14 cellular contexts compared by ENCODE assay signal in genomic region chr2:160651416-160652200, GRCh38.
DNase-seq lines count a peak whose midpoint lies in the region; ATAC-seq and TF ChIP-seq lines count a peak whose summit lies in the region.
"Had no signal": no experiment of that assay in that cellular context is flagged by ENCODE, and none has a peak within 500 bp of the region (broad histone marks: within the 10 kb centered on the region; RNA-seq: fewer than 3 reads in every experiment).

No MANE protein-coding gene starts in this region.

- no peak for TF ChIP-seq CTCF in choroid plexus epithelial cell (conservative IDR thresholded peaks at IDR 0.05; ENCODE audit: low read depth, low read length)
- no peak for TF ChIP-seq CTCF in thyroid gland (IDR thresholded peaks at IDR 0.05)
- TF ChIP-seq CTCF in gastroesophageal sphincter (IDR thresholded peaks at IDR 0.05): no peak

- WGBS in thyroid gland, 2 donors: 78 to 88% methylated on average over 4 of the region's 4 CpGs
- 60 to 66% methylated on average over 3 to 4 of the region's 4 CpGs for WGBS in gastroesophageal sphincter (ENCODE audit: low coverage in 1 of 2), 2 donors

- H3K4me1 Mint-ChIP-seq in activated T-helper 2 cell treated with anti-CD3 and anti-CD28 coated beads, Interferon-gamma antibody, Interleukin-2, Interleukin-4, amounts not matched to agents 10 μg/mL and 5 μg/mL and 100 μg/mL, durations not matched to agents 14 hours and 24 hours and 36 hours (ENCODE audit: low read depth): peaks cover 26% of the 10 kb centered on the region

- H3K4me3 Mint-ChIP-seq in activated T-helper 2 cell treated with anti-CD3 and anti-CD28 coated beads, Interferon-gamma antibody, Interleukin-2, Interleukin-4, amounts not matched to agents 10 μg/mL and 5 μg/mL and 100 μg/mL, durations not matched to agents 14 hours and 24 hours and 36 hours (ENCODE audit: low read depth): no peak overlapping the region
- H3K4me3 Mint-ChIP-seq: activated CD4-positive, alpha-beta T cell treated with anti-CD3 and anti-CD28 coated beads, Interleukin-2, amount 10 ng/mL, durations not matched to agents 7 days and 5 days; neural crest cell had no signal

- peaks cover 9% of the 10 kb centered on the region for H3K27me3 Mint-ChIP-seq in activated T-helper 2 cell treated with anti-CD3 and anti-CD28 coated beads, Interferon-gamma antibody, Interleukin-2, Interleukin-4, amounts not matched to agents 10 μg/mL and 5 μg/mL and 100 μg/mL, durations not matched to agents 14 hours and 24 hours and 36 hours (ENCODE audit: low read depth)
- H3K27me3 Mint-ChIP-seq: activated naive CD4-positive, alpha-beta T cell treated with anti-CD3 and anti-CD28 coated beads, Interleukin-2, amount 50 U/mL, for 24 hours had no signal

- DNase-seq in EH (ENCODE audit: low read depth) (peak; percentile 21), choroid plexus epithelial cell (ENCODE audit: low read depth) (peak; percentile 55), occipital lobe (lab: John Stamatoyannopoulos, UW) (peak; percentile 50), thyroid gland (no peak)
- DNase-seq in activated T-helper 2 cell treated with anti-CD3 and anti-CD28 coated beads, Interferon-gamma antibody, Interleukin-2, Interleukin-4, amounts not matched to agents 10 μg/mL and 5 μg/mL and 100 μg/mL, durations not matched to agents 14 hours and 24 hours and 36 hours (ENCODE audit: low spot score): no peak
- DNase-seq: NCI-H446, SHP77, substantia nigra had no signal

- H3K36me3 Mint-ChIP-seq in activated T-helper 2 cell treated with anti-CD3 and anti-CD28 coated beads, Interferon-gamma antibody, Interleukin-2, Interleukin-4, amounts not matched to agents 10 μg/mL and 5 μg/mL and 100 μg/mL, durations not matched to agents 14 hours and 24 hours and 36 hours (ENCODE audit: low read depth): no peaks in the 10 kb centered on the region
- H3K36me3 Mint-ChIP-seq: activated naive CD4-positive, alpha-beta T cell treated with anti-CD3 and anti-CD28 coated beads, Interleukin-2, amount 50 U/mL, for 24 hours had no signal

- H3K27ac Mint-ChIP-seq in activated T-helper 2 cell treated with anti-CD3 and anti-CD28 coated beads, Interferon-gamma antibody, Interleukin-2, Interleukin-4, amounts not matched to agents 10 μg/mL and 5 μg/mL and 100 μg/mL, durations not matched to agents 14 hours and 24 hours and 36 hours: no peak overlapping the region

- TF ChIP-seq EP300 in gastroesophageal sphincter (IDR thresholded peaks at IDR 0.05): no peak

- intact Hi-C loops in thyroid gland (cut with DNase I): no loop called here
- intact Hi-C loops in activated T-helper 2 cell treated with anti-CD3 and anti-CD28 coated beads, Interferon-gamma antibody, Interleukin-2, Interleukin-4, amounts not matched to agents 10 μg/mL and 5 μg/mL and 100 μg/mL, durations not matched to agents 14 hours and 24 hours and 36 hours (cut with micrococcal nuclease): loop anchor here (2.0 to 5.0 kb wide), 3 partner anchors 134 to 423 kb away; no protein-coding TSS in a partner anchor

- TF ChIP-seq POLR2A in thyroid gland (IDR thresholded peaks at IDR 0.05): no peak
- no peak for TF ChIP-seq POLR2A in gastroesophageal sphincter (IDR thresholded peaks at IDR 0.05)

- H3K27me3 ChIP-seq in thyroid gland (no peaks in the 10 kb centered on the region), gastroesophageal sphincter (no peaks in the 10 kb centered on the region)

- ATAC-seq in gastroesophageal sphincter: no peak

- H3K9me3 Mint-ChIP-seq in activated T-helper 2 cell treated with anti-CD3 and anti-CD28 coated beads, Interferon-gamma antibody, Interleukin-2, Interleukin-4, amounts not matched to agents 10 μg/mL and 5 μg/mL and 100 μg/mL, durations not matched to agents 14 hours and 24 hours and 36 hours: no peaks in the 10 kb centered on the region
- H3K9me3 Mint-ChIP-seq: activated CD4-positive, alpha-beta T cell treated with anti-CD3 and anti-CD28 coated beads, Interleukin-2, amount 10 ng/mL, durations not matched to agents 7 days and 5 days; activated naive CD4-positive, alpha-beta T cell treated with anti-CD3 and anti-CD28 coated beads, Interleukin-2, amount 50 U/mL, for 24 hours; effector memory CD8-positive, alpha-beta T cell; neural crest cell had no signal

- no peaks in the 10 kb centered on the region for H3K36me3 ChIP-seq in KOPT-K1 (ENCODE audit: insufficient read depth, low read length)
- H3K36me3 ChIP-seq in thyroid gland: no peaks in the 10 kb centered on the region
- no peaks in the 10 kb centered on the region for H3K36me3 ChIP-seq in gastroesophageal sphincter

- H3K27ac ChIP-seq in KOPT-K1 (ENCODE audit: low read depth, low read length, poor library complexity, severe bottlenecking) (peak overlapping the region; percentile 63), thyroid gland (no peak overlapping the region), gastroesophageal sphincter (no peak overlapping the region)

- H3K9me3 ChIP-seq in KOPT-K1 (ENCODE audit: insufficient read depth, low read length, poor library complexity, severe bottlenecking): no peaks in the 10 kb centered on the region
- H3K9me3 ChIP-seq in thyroid gland: no peaks in the 10 kb centered on the region
- no peaks in the 10 kb centered on the region for H3K9me3 ChIP-seq in gastroesophageal sphincter

- no peak overlapping the region for H3K4me3 ChIP-seq in choroid plexus epithelial cell (ENCODE audit: low read depth, low read length)
- H3K4me3 ChIP-seq in thyroid gland (replicated peaks in 1 of 3): no peak overlapping the region
- H3K4me3 ChIP-seq in gastroesophageal sphincter: no peak overlapping the region

- H3K4me1 ChIP-seq in thyroid gland (peaks cover 35% of the 10 kb centered on the region in 2 donors), gastroesophageal sphincter (peaks cover 0 to 11% (median 0%) of the 10 kb centered on the region in 3 donors)

Comparison
In these comparisons a context has a peak if more than half of its experiments do, and no peak if none do; other contexts are left out.
1. DNase-seq: peak in EH (single experiment), choroid plexus epithelial cell (single experiment) and occipital lobe (single experiment); none in thyroid gland (0 of 2) and activated T-helper 2 cell treated with anti-CD3 and anti-CD28 coated beads, Interferon-gamma antibody, Interleukin-2, Interleukin-4, amounts not matched to agents 10 μg/mL and 5 μg/mL and 100 μg/mL, durations not matched to agents 14 hours and 24 hours and 36 hours (single experiment).